Comparison of ENCODE assay signal across 29 cellular contexts in the genomic region with DNA sequence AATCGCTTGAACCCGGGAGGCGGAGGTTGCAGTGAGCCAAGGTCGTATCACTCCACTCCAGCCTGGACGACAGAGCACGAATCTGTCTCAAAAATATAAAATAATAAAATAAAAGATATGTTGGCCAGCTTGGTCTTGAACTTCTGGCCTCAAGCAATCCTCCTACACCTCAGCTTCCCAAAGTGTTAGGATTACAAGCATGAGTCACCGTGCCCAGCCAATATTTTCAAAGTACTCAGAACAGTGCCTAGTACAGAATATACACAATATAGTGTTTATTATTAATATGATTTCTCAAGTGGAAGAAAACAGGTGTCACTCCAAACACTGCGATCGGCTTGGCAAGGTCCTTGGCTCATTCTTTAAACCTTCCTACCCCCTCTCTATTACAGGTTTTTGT. TPM values are rescaled to one million over a fixed set of nuclear protein-coding genes. Genes with fewer than 3 reads are reported as not detected.
"Had no signal": no experiment of that assay in that cellular context is flagged by ENCODE, and none has a peak within 500 bp of the region (broad histone marks: within the 10 kb centered on the region; RNA-seq: fewer than 3 reads in every experiment).

No MANE protein-coding gene starts in this region.

- H3K4me2 ChIP-seq: smooth muscle cell had no signal

- H3K4me3 ChIP-seq: gastrocnemius medialis, left lung, mucosa of descending colon, prostate gland, right atrium auricular region, smooth muscle cell, stomach, thyroid gland, vagina had no signal

- H3K9me3 ChIP-seq: gastrocnemius medialis, left lung, mucosa of descending colon, prostate gland, right atrium auricular region, stomach, thyroid gland, vagina had no signal

- ATAC-seq: effector memory CD8-positive, alpha-beta T cell; esophagus mucosa; gastrocnemius medialis; left cardiac atrium; left lung; mucosa of descending colon; natural killer cell treated with Interleukin-12 subunit alpha and Interleukin-12 subunit beta and Interleukin-15 and Interleukin-18, amount 100 ng/mL, for 72 hours; sciatic nerve had no signal

- H3K4me3 Mint-ChIP-seq: natural killer cell treated with Interleukin-12 subunit alpha and Interleukin-12 subunit beta and Interleukin-15 and Interleukin-18, amount 100 ng/mL, for 72 hours had no signal

- H3K27ac ChIP-seq: left lung, right atrium auricular region, stomach, thyroid gland, vagina had no signal

- DNase-seq: cortex of kidney; effector memory CD8-positive, alpha-beta T cell; gastrocnemius medialis; left cardiac atrium; left lung; mesenchymal stem cell; mucosa of descending colon; naive B cell; nucleus accumbens; stimulated activated CD4-positive, alpha-beta T cell treated with anti-CD3 and anti-CD28 coated beads, Interleukin-12 subunit alpha, Interleukin-12 subunit beta, amount 100 ng/mL, for 4 hours; stimulated activated CD4-positive, alpha-beta T cell treated with anti-CD3 and anti-CD28 coated beads, Interleukin-1b, Interleukin-23, amount 100 ng/mL, for 48 hours; stimulated activated CD4-positive, alpha-beta T cell treated with anti-CD3 and anti-CD28 coated beads, Interleukin-4, amount 100 ng/mL, for 1 hour; stimulated activated CD8-positive, alpha-beta memory T cell treated with anti-CD3 and anti-CD28 coated beads, Interleukin-4, amount 100 ng/mL, for 48 hours; stimulated activated naive CD4-positive, alpha-beta T cell; stomach; thyroid gland; trophoblast cell had no signal

- H3K27me3 ChIP-seq: gastrocnemius medialis, left lung, right atrium auricular region, stomach, thyroid gland, vagina had no signal

- H3K27me3 Mint-ChIP-seq: effector memory CD8-positive, alpha-beta T cell; naive B cell; natural killer cell treated with Interleukin-12 subunit alpha and Interleukin-12 subunit beta and Interleukin-15 and Interleukin-18, amount 100 ng/mL, for 72 hours had no signal

- H3K9me3 Mint-ChIP-seq: effector memory CD8-positive, alpha-beta T cell; mesothelial cell of epicardium; natural killer cell treated with Interleukin-12 subunit alpha and Interleukin-12 subunit beta and Interleukin-15 and Interleukin-18, amount 100 ng/mL, for 72 hours had no signal

- H3K36me3 Mint-ChIP-seq: naive B cell; natural killer cell treated with Interleukin-12 subunit alpha and Interleukin-12 subunit beta and Interleukin-15 and Interleukin-18, amount 100 ng/mL, for 72 hours had no signal

- H3K27ac Mint-ChIP-seq: effector memory CD8-positive, alpha-beta T cell; naive B cell; natural killer cell treated with Interleukin-12 subunit alpha and Interleukin-12 subunit beta and Interleukin-15 and Interleukin-18, amount 100 ng/mL, for 72 hours had no signal

- FAIRE-seq: endometrium had no signal

RNA-seq across cellular contexts. Expression of a gene that starts 50.2 kb away (rescaled TPM):
- total RNA-seq: glomerular endothelial cell, kidney epithelial cell, osteocyte had no signal
